In genomic region chr4:106502106-106502699, GRCh38 we compare ENCODE assay signal across 8 cellular contexts.
DNase-seq lines count a peak whose midpoint lies in the region; ATAC-seq, FAIRE-seq and TF ChIP-seq lines count a peak whose summit lies in the region.

No MANE protein-coding gene starts in this region.

- DNase-seq in COR-L47 (lab: John Stamatoyannopoulos, UW) = peak; percentile 36
- peak; percentile 80 for DNase-seq in NCI-H82 (lab: John Stamatoyannopoulos, UW)
- DNase-seq in left ventricle myocardium inferior = peak; percentile 29
- no peak for DNase-seq in smooth muscle cell (lab: John Stamatoyannopoulos, UW; ENCODE audit: unreplicated experiment)
- DNase-seq in H54 (ENCODE audit: insufficient read length, low spot score) = no peak

- H3K9me3 ChIP-seq in left ventricle myocardium inferior (replicated peaks) = no peaks in the 10 kb centered on the region
- no peaks in the 10 kb centered on the region for H3K9me3 ChIP-seq in smooth muscle cell (replicated peaks; ENCODE audit: low read depth)

- no peaks in the 10 kb centered on the region for H4K20me1 ChIP-seq in smooth muscle cell (ENCODE audit: low read depth)

- no peaks in the 10 kb centered on the region for H3K36me3 Mint-ChIP-seq in activated T-helper 17 cell treated with anti-CD3 and anti-CD28 coated beads, Interleukin-2, amount 50 U/mL, for 72 hours (ENCODE audit: low read depth)

- H3K36me3 ChIP-seq in left ventricle myocardium inferior (no peaks in the 10 kb centered on the region), smooth muscle cell (ENCODE audit: low read depth) (no peaks in the 10 kb centered on the region)

- no peaks in the 10 kb centered on the region for H3K4me1 ChIP-seq in left ventricle myocardium inferior
- no peaks in the 10 kb centered on the region for H3K4me1 ChIP-seq in smooth muscle cell (ENCODE audit: low read depth)

- ATAC-seq in GM19025 (IDR thresholded peaks at IDR 0.05; ENCODE audit: low read depth, unreplicated experiment) = peak; percentile 73
- ATAC-seq in HG03139 (IDR thresholded peaks at IDR 0.05; ENCODE audit: unreplicated experiment) = peak; percentile 85
- peak; percentile 46 for ATAC-seq in activated T-helper 17 cell treated with anti-CD3 and anti-CD28 coated beads, Interleukin-2, amount 50 U/mL, for 72 hours (replicated peaks)

- H3K9me3 Mint-ChIP-seq in activated T-helper 17 cell treated with anti-CD3 and anti-CD28 coated beads, Interleukin-2, amount 50 U/mL, for 72 hours = no peaks in the 10 kb centered on the region

- H3K27me3 ChIP-seq in left ventricle myocardium inferior (ENCODE audit: low read depth) (no peaks in the 10 kb centered on the region), smooth muscle cell (ENCODE audit: low read depth) (no peaks in the 10 kb centered on the region)

- H3K9ac ChIP-seq in smooth muscle cell (ENCODE audit: low read depth) = no peak overlapping the region

- no peaks in the 10 kb centered on the region for H3K4me1 Mint-ChIP-seq in activated T-helper 17 cell treated with anti-CD3 and anti-CD28 coated beads, Interleukin-2, amount 50 U/mL, for 72 hours

- no peak overlapping the region for H3K4me3 ChIP-seq in left ventricle myocardium inferior
- no peak overlapping the region for H3K4me3 ChIP-seq in smooth muscle cell

- H3K27ac ChIP-seq in left ventricle myocardium inferior (replicated peaks) (no peak overlapping the region), smooth muscle cell (ENCODE audit: low read depth) (no peak overlapping the region)

- no peaks in the 10 kb centered on the region for H3F3A ChIP-seq in smooth muscle cell (ENCODE audit: low read depth)

- peaks cover 25% of the 10 kb centered on the region for H3K27me3 Mint-ChIP-seq in activated T-helper 17 cell treated with anti-CD3 and anti-CD28 coated beads, Interleukin-2, amount 50 U/mL, for 72 hours

- no peak for FAIRE-seq in H54 (lab: Jason Lieb, UNC)

- 7% methylated on average over 11 of the region's 11 CpGs for WGBS in smooth muscle cell (ENCODE audit: low lambda C conversion rate)

- no peaks in the 10 kb centered on the region for H3K79me2 ChIP-seq in smooth muscle cell (ENCODE audit: low read depth)

- peak overlapping the region; percentile 61 for H2AFZ ChIP-seq in smooth muscle cell (ENCODE audit: low read depth)

- no peak overlapping the region for H3K27ac Mint-ChIP-seq in activated T-helper 17 cell treated with anti-CD3 and anti-CD28 coated beads, Interleukin-2, amount 50 U/mL, for 72 hours

- no peak for TF ChIP-seq POLR2A in H54 (IDR thresholded peaks at IDR 0.05; ENCODE audit: low read depth, low read length)

- peak; percentile 71 for TF ChIP-seq CTCF in left ventricle myocardium inferior (IDR thresholded peaks at IDR 0.05; ENCODE audit: borderline replicate concordance)
- peak; percentile 78 for TF ChIP-seq CTCF in smooth muscle cell (IDR thresholded peaks at IDR 0.05; ENCODE audit: borderline replicate concordance, insufficient read depth, poor library complexity, severe bottlenecking)

- peak overlapping the region; percentile 62 for H3K4me2 ChIP-seq in smooth muscle cell

- H3K4me3 Mint-ChIP-seq in activated T-helper 17 cell treated with anti-CD3 and anti-CD28 coated beads, Interleukin-2, amount 50 U/mL, for 72 hours = no peak overlapping the region

- intact Hi-C loops in left ventricle myocardium inferior (cut with micrococcal nuclease) = loop anchor here (10.0 kb wide), 1 partner anchor 127 kb away; no protein-coding TSS in a partner anchor

Comparison
In these comparisons a context has a peak if more than half of its experiments do, and no peak if none do; other contexts are left out.
1. DNase-seq: peak in COR-L47 (single experiment), NCI-H82 (single experiment) and left ventricle myocardium inferior (single experiment); none in smooth muscle cell (single experiment) and H54 (single experiment).
2. Peak in every context shown above with its lines, with median percentiles within 50 percentile points of each other: ATAC-seq.